In the genomic region with DNA sequence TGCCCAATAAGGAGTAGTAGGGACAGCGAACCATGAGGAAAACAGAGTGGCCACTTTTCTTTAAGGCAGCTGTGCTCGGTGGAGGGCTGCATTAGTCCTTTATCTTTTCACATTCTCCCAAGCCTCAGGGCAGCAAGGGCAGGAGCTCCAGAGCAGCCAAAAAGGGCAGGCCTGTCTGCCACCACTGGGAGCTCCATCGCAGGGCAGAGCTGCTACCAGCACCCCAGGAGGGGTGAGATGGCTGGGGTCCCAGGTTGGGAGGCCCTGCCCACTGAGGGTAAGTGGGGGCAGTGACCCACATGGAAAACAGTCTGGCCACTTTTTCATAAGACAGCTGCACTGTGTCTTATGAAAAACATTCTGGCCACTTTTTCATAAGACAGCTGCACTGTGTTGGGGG, we compare ENCODE assay signal across 23 cellular contexts. TPM values are rescaled to one million over a fixed set of nuclear protein-coding genes. Genes with fewer than 3 reads are reported as not detected.
DNase-seq lines count a peak whose midpoint lies in the region; ATAC-seq and TF ChIP-seq lines count a peak whose summit lies in the region.
"Had no signal": no experiment of that assay in that cellular context is flagged by ENCODE, and none has a peak within 500 bp of the region (broad histone marks: within the 10 kb centered on the region; RNA-seq: fewer than 3 reads in every experiment).

No MANE protein-coding gene starts in this region.

- ATAC-seq in right cardiac atrium: peak in 1 of 2 donors; percentile 66
- ATAC-seq in left lung: peak; percentile 12
- ATAC-seq in omental fat pad (ENCODE audit: low FRiP score): peak; percentile 56
- ATAC-seq in GM18502 (IDR thresholded peaks at IDR 0.05; ENCODE audit: poor library complexity, unreplicated experiment): no peak

- 51% methylated on average over 3 of the region's 3 CpGs for WGBS in right cardiac atrium

- H3K9me3 ChIP-seq in right cardiac atrium (ENCODE audit: control insufficient read depth, low read length): no peaks in the 10 kb centered on the region
- H3K9me3 ChIP-seq in right atrium auricular region: no peaks in the 10 kb centered on the region
- H3K9me3 ChIP-seq in left lung: no peaks in the 10 kb centered on the region
- H3K9me3 ChIP-seq: BLaER1 treated with 17β-estradiol and CSF1 and Interleukin-3, amounts not matched to agents 10 nM and 100 nM; HAP-1; Peyer's patch; SJCRH30 had no signal

- intact Hi-C loops in right cardiac atrium (cut with DNase I) (no loop called here), left lung (cut with DNase I) (no loop called here)

- H3K36me3 ChIP-seq in right atrium auricular region (no peaks in the 10 kb centered on the region), left lung (no peaks in the 10 kb centered on the region)
- H3K36me3 ChIP-seq: BLaER1 treated with 17β-estradiol and CSF1 and Interleukin-3, amounts not matched to agents 10 nM and 100 nM; HAP-1; Peyer's patch; SJCRH30 had no signal

- H3K4me3 ChIP-seq in right cardiac atrium (ENCODE audit: low read length) (no peak overlapping the region), right atrium auricular region (no peak overlapping the region), left lung (no peak overlapping the region)
- H3K4me3 ChIP-seq: BLaER1 treated with 17β-estradiol and CSF1 and Interleukin-3, amounts not matched to agents 10 nM and 100 nM; HAP-1; Peyer's patch; SJCRH30 had no signal

- H3K27ac ChIP-seq in right cardiac atrium (ENCODE audit: low read length) (no peak overlapping the region), right atrium auricular region (no peak overlapping the region), left lung (no peak overlapping the region)
- H3K27ac ChIP-seq: BLaER1 treated with 17β-estradiol and CSF1 and Interleukin-3, amounts not matched to agents 10 nM and 100 nM; Peyer's patch; SJCRH30 had no signal

- DNase-seq in right cardiac atrium (peak in 2 of 3 donors; percentile 69 to 76), right atrium auricular region (ENCODE audit: low spot score) (no peak), left lung (peak in 1 of 2 donors; percentile 57), omental fat pad (ENCODE audit: low spot score) (no peak), LoVo (ENCODE audit: low spot score) (no peak), cortex of kidney (lab: John Stamatoyannopoulos, UW) (no peak)
- DNase-seq: CD4-positive, alpha-beta T cell; GOT3; IMR-90; KG1; MM.1S; NCI-H2029; NCI-H2227 treated with DMSO at 0.1 percent for 48 hours; NCI-H526 treated with DMSO at 0.1 percent for 48 hours had no signal

- no peaks in the 10 kb centered on the region for H3K27me3 ChIP-seq in right cardiac atrium (ENCODE audit: control insufficient read depth, insufficient read depth)
- no peaks in the 10 kb centered on the region for H3K27me3 ChIP-seq in right atrium auricular region
- H3K27me3 ChIP-seq in left lung: no peaks in the 10 kb centered on the region
- H3K27me3 ChIP-seq: BLaER1 treated with 17β-estradiol and CSF1 and Interleukin-3, amounts not matched to agents 10 nM and 100 nM; Peyer's patch; SJCRH30 had no signal

- no peaks in the 10 kb centered on the region for H3K4me1 ChIP-seq in right cardiac atrium (ENCODE audit: control insufficient read depth, insufficient read depth, low read length)
- no peaks in the 10 kb centered on the region for H3K4me1 ChIP-seq in right atrium auricular region
- H3K4me1 ChIP-seq in left lung: no peaks in the 10 kb centered on the region
- H3K4me1 ChIP-seq: BLaER1 treated with 17β-estradiol and CSF1 and Interleukin-3, amounts not matched to agents 10 nM and 100 nM; HAP-1; Peyer's patch; SJCRH30 had no signal

- TF ChIP-seq CTCF in right atrium auricular region (IDR thresholded peaks at IDR 0.05) (no peak), left lung (IDR thresholded peaks at IDR 0.05) (no peak), omental fat pad (IDR thresholded peaks at IDR 0.05) (no peak)

RNA-seq across cellular contexts. Expression of gene TMCO5A, which starts 45.2 kb away (rescaled TPM):
- not detected for total RNA-seq in right cardiac atrium
- polyA plus RNA-seq in right cardiac atrium: not detected
- not detected for total RNA-seq in right atrium auricular region
- not detected for total RNA-seq in left lung
- total RNA-seq in omental fat pad: not detected
- total RNA-seq: CD4-positive, alpha-beta T cell; G401; IMR-90; NCI-H460; OCI-LY7; Peyer's patch; SJCRH30 had no signal
- polyA plus RNA-seq: AG04450, IMR-90 had no signal

Comparison
In these comparisons a context has a peak if more than half of its experiments do, and no peak if none do; other contexts are left out.
1. DNase-seq: peak in right cardiac atrium (2 of 3); none in right atrium auricular region (single experiment), omental fat pad (single experiment), LoVo (single experiment) and cortex of kidney (single experiment).